Comparison of ENCODE assay signal across 12 cellular contexts in genomic region chr15:99151156-99151555, GRCh38. TPM values are rescaled to one million over a fixed set of nuclear protein-coding genes. Genes with fewer than 3 reads are reported as not detected.
A peak's percentile ranks its signal among the peaks of the same experiment; 100 is the strongest.
DNase-seq lines count a peak whose midpoint lies in the region; ATAC-seq lines count a peak whose summit lies in the region.
"Had no signal": no experiment of that assay in that cellular context is flagged by ENCODE, and none has a peak within 500 bp of the region (broad histone marks: within the 10 kb centered on the region; RNA-seq: fewer than 3 reads in every experiment).

No MANE protein-coding gene starts in this region.

- peaks cover 6% of the 10 kb centered on the region for H3K4me1 Mint-ChIP-seq in activated CD8-positive, alpha-beta T cell treated with anti-CD3 and anti-CD28 coated beads, Interleukin-2, amount 10 ng/mL, durations not matched to agents 7 days and 5 days (ENCODE audit: low read depth)

- no peak overlapping the region for H3K4me3 Mint-ChIP-seq in activated CD8-positive, alpha-beta T cell treated with anti-CD3 and anti-CD28 coated beads, Interleukin-2, amount 10 ng/mL, durations not matched to agents 7 days and 5 days
- H3K4me3 Mint-ChIP-seq: HFFc6 had no signal

- ATAC-seq in activated naive CD4-positive, alpha-beta T cell treated with anti-CD3 and anti-CD28 coated beads, Interleukin-2, amount 50 U/mL, for 72 hours, result no peak
- no peak for ATAC-seq in left lobe of liver
- no peak for ATAC-seq in activated CD8-positive, alpha-beta T cell treated with anti-CD3 and anti-CD28 coated beads, Interleukin-2, amount 10 ng/mL, durations not matched to agents 7 days and 5 days

- POLR2A ChIA-PET in activated CD8-positive, alpha-beta T cell treated with anti-CD3 and anti-CD28 coated beads, Interleukin-2, amount 10 ng/mL, durations not matched to agents 7 days and 5 days (lab: Charles Lee), result no interaction called here

- H3K27me3 Mint-ChIP-seq in activated CD8-positive, alpha-beta T cell treated with anti-CD3 and anti-CD28 coated beads, Interleukin-2, amount 10 ng/mL, durations not matched to agents 7 days and 5 days (ENCODE audit: low read depth), result no peaks in the 10 kb centered on the region

- H3K27ac Mint-ChIP-seq in activated naive CD4-positive, alpha-beta T cell treated with anti-CD3 and anti-CD28 coated beads, Interleukin-2, amount 50 U/mL, for 72 hours, result peak overlapping the region; percentile 9 to 47
- no peak overlapping the region for H3K27ac Mint-ChIP-seq in activated CD8-positive, alpha-beta T cell treated with anti-CD3 and anti-CD28 coated beads, Interleukin-2, amount 10 ng/mL, durations not matched to agents 7 days and 5 days
- H3K27ac Mint-ChIP-seq: HFFc6 had no signal

- CTCF ChIA-PET in activated CD8-positive, alpha-beta T cell treated with anti-CD3 and anti-CD28 coated beads, Interleukin-2, amount 10 ng/mL, durations not matched to agents 7 days and 5 days (lab: Charles Lee), result no interaction called here

- no peaks in the 10 kb centered on the region for H3K9me3 Mint-ChIP-seq in activated naive CD4-positive, alpha-beta T cell treated with anti-CD3 and anti-CD28 coated beads, Interleukin-2, amount 50 U/mL, for 72 hours
- no peaks in the 10 kb centered on the region for H3K9me3 Mint-ChIP-seq in activated CD8-positive, alpha-beta T cell treated with anti-CD3 and anti-CD28 coated beads, Interleukin-2, amount 10 ng/mL, durations not matched to agents 7 days and 5 days (ENCODE audit: insufficient read depth)
- H3K9me3 Mint-ChIP-seq: HFFc6 had no signal

- H3K36me3 Mint-ChIP-seq in activated naive CD4-positive, alpha-beta T cell treated with anti-CD3 and anti-CD28 coated beads, Interleukin-2, amount 50 U/mL, for 72 hours, result no peaks in the 10 kb centered on the region
- no peaks in the 10 kb centered on the region for H3K36me3 Mint-ChIP-seq in activated CD8-positive, alpha-beta T cell treated with anti-CD3 and anti-CD28 coated beads, Interleukin-2, amount 10 ng/mL, durations not matched to agents 7 days and 5 days (ENCODE audit: low read depth)

- no peak for DNase-seq in activated naive CD4-positive, alpha-beta T cell treated with anti-CD3 and anti-CD28 coated beads, Interleukin-2, amount 50 U/mL, for 72 hours (ENCODE audit: low spot score in 2 of 2)
- DNase-seq in activated naive CD4-positive, alpha-beta T cell treated with Interleukin-2 at 50 U/mL for 16 hours, result no peak
- peak; percentile 38 for DNase-seq in left lobe of liver (ENCODE audit: low spot score)
- DNase-seq in stimulated activated CD8-positive, alpha-beta memory T cell treated with anti-CD3 and anti-CD28 coated beads, Interleukin-4, amount 100 ng/mL, for 48 hours, result peak; percentile 11
- no peak for DNase-seq in putamen (ENCODE audit: low spot score)
- DNase-seq in NCI-H2107 (lab: John Stamatoyannopoulos, UW), result no peak
- DNase-seq in activated CD8-positive, alpha-beta T cell treated with anti-CD3 and anti-CD28 coated beads, Interleukin-2, amount 10 ng/mL, durations not matched to agents 7 days and 5 days, result no peak
- DNase-seq: DMS53, GF-D8, GOT3, HCEC 1CT, HFFc6 had no signal

RNA-seq across cellular contexts. Expression of gene SYNM, which starts 46.3 kb away (rescaled TPM):
- under 1 TPM; 0.16 to 0.43 TPM for total RNA-seq in activated naive CD4-positive, alpha-beta T cell treated with anti-CD3 and anti-CD28 coated beads, Interleukin-2, amount 50 U/mL, for 72 hours
- 3.8 TPM for total RNA-seq in left lobe of liver
- total RNA-seq in activated CD8-positive, alpha-beta T cell treated with anti-CD3 and anti-CD28 coated beads, Interleukin-2, amount 10 ng/mL, durations not matched to agents 7 days and 5 days, result under 1 TPM; 0.18 to 0.29 TPM

Comparison
In these comparisons a context has a peak if more than half of its experiments do, and no peak if none do; other contexts are left out.
1. DNase-seq: peak in left lobe of liver (single experiment) and stimulated activated CD8-positive, alpha-beta memory T cell treated with anti-CD3 and anti-CD28 coated beads, Interleukin-4, amount 100 ng/mL, for 48 hours (single experiment); none in activated naive CD4-positive, alpha-beta T cell treated with anti-CD3 and anti-CD28 coated beads, Interleukin-2, amount 50 U/mL, for 72 hours (0 of 2), activated naive CD4-positive, alpha-beta T cell treated with Interleukin-2 at 50 U/mL for 16 hours (single experiment), putamen (single experiment), NCI-H2107 (single experiment) and activated CD8-positive, alpha-beta T cell treated with anti-CD3 and anti-CD28 coated beads, Interleukin-2, amount 10 ng/mL, durations not matched to agents 7 days and 5 days (single experiment).